Comparison of ENCODE assay signal across 20 cellular contexts in genomic region chr7:151498495-151498894, GRCh38. TPM values are rescaled to one million over a fixed set of nuclear protein-coding genes. Genes with fewer than 3 reads are reported as not detected.
DNase-seq lines count a peak whose midpoint lies in the region; ATAC-seq and TF ChIP-seq lines count a peak whose summit lies in the region.
"Had no signal": no experiment of that assay in that cellular context is flagged by ENCODE, and none has a peak within 500 bp of the region (broad histone marks: within the 10 kb centered on the region; RNA-seq: fewer than 3 reads in every experiment).

No MANE protein-coding gene starts in this region.

- in situ Hi-C loops in Caki2 (cut with HindIII; ENCODE audit: low pct_unique_long_range_greater_than_20kb, low sequenced_read_pairs), result no loop called here

- DNase-seq in Caki2 (ENCODE audit: low read depth) (peak; percentile 52), T-helper 17 cell (no peak), kidney tubule cell (ENCODE audit: low spot score) (peak; percentile 66), progenitor cell of endocrine pancreas (ENCODE audit: low spot score, unreplicated experiment) (no peak), ecto neural progenitor cell (ENCODE audit: low spot score) (no peak), aorta (no peak), NCI-H526 treated with DMSO at 0.1 percent for 48 hours (lab: John Stamatoyannopoulos, UW) (no peak)
- DNase-seq: CD8-positive, alpha-beta T cell; H7; NCI-H1417; NCI-H187 treated with DMSO at 0.1 percent for 48 hours; NCI-H2227 treated with DMSO at 0.1 percent for 48 hours; NCI-H510A treated with DMSO at 0.1 percent for 48 hours; NCI-H82; Peyer's patch; Right ventricle myocardium superior had no signal

- no peak overlapping the region for H3K4me3 ChIP-seq in aorta (ENCODE audit: low read length in 2 of 2)
- H3K4me3 ChIP-seq: BLaER1 treated with 17β-estradiol and CSF1 and Interleukin-3, amounts not matched to agents 10 nM and 100 nM; Peyer's patch; SK-N-MC had no signal

- H3K4me3 Mint-ChIP-seq in T-helper 17 cell, result no peak overlapping the region
- H3K4me3 Mint-ChIP-seq in progenitor cell of endocrine pancreas (ENCODE audit: low read depth), result no peak overlapping the region
- H3K4me3 Mint-ChIP-seq: CD8-positive, alpha-beta T cell had no signal

- ATAC-seq in T-helper 17 cell, result no peak
- no peak for ATAC-seq in GM19035 (IDR thresholded peaks at IDR 0.05; ENCODE audit: unreplicated experiment)
- ATAC-seq in aorta (ENCODE audit: low FRiP score), result no peak
- ATAC-seq: CD8-positive, alpha-beta T cell had no signal

- H3K9me3 Mint-ChIP-seq in progenitor cell of endocrine pancreas (ENCODE audit: low read depth), result no peaks in the 10 kb centered on the region
- H3K9me3 Mint-ChIP-seq: CD8-positive, alpha-beta T cell had no signal

- H3K27ac ChIP-seq in aorta (ENCODE audit: low read depth in 1 of 2, low read length in 2 of 2), result no peak overlapping the region
- H3K27ac ChIP-seq: BLaER1 treated with 17β-estradiol and CSF1 and Interleukin-3, amounts not matched to agents 10 nM and 100 nM; Peyer's patch; SK-N-MC had no signal

- intact Hi-C loops in aorta (cut with DNase I), result no loop called here

- WGBS in aorta, 2 donors, result 77 to 78% methylated on average over 5 of the region's 5 CpGs

- no peaks in the 10 kb centered on the region for H3K36me3 Mint-ChIP-seq in T-helper 17 cell (ENCODE audit: low read depth)
- H3K36me3 Mint-ChIP-seq in progenitor cell of endocrine pancreas (ENCODE audit: insufficient read depth), result peaks cover 3% of the 10 kb centered on the region

- H3K27me3 ChIP-seq in aorta (ENCODE audit: control insufficient read depth in 1 of 2, insufficient read depth in 2 of 2, low read length in 1 of 2), result no peaks in the 10 kb centered on the region
- H3K27me3 ChIP-seq: BLaER1 treated with 17β-estradiol and CSF1 and Interleukin-3, amounts not matched to agents 10 nM and 100 nM; Peyer's patch had no signal

- peaks cover 58% of the 10 kb centered on the region for H3K4me1 Mint-ChIP-seq in T-helper 17 cell
- H3K4me1 Mint-ChIP-seq in progenitor cell of endocrine pancreas (ENCODE audit: low read depth), result peaks cover 47% of the 10 kb centered on the region

- H3K27me3 Mint-ChIP-seq in T-helper 17 cell (no peaks in the 10 kb centered on the region), progenitor cell of endocrine pancreas (no peaks in the 10 kb centered on the region)

- H3K9me3 ChIP-seq in T-helper 17 cell (ENCODE audit: control insufficient read depth, low read length, poor library complexity, severe bottlenecking) (no peaks in the 10 kb centered on the region), aorta (ENCODE audit: control insufficient read depth, low read length) (no peaks in the 10 kb centered on the region)
- H3K9me3 ChIP-seq: Peyer's patch had no signal

- H3K4me1 ChIP-seq in aorta (ENCODE audit: control insufficient read depth in 1 of 2, insufficient read depth in 2 of 2, low read length in 2 of 2), result peaks cover 0 to 3% of the 10 kb centered on the region in 2 donors

- H3K27ac Mint-ChIP-seq in T-helper 17 cell, result peak overlapping the region; percentile 67
- H3K27ac Mint-ChIP-seq in progenitor cell of endocrine pancreas, result peak overlapping the region; percentile 9
- H3K27ac Mint-ChIP-seq: CD8-positive, alpha-beta T cell had no signal

- TF ChIP-seq CTCF in progenitor cell of endocrine pancreas (IDR thresholded peaks at IDR 0.05; ENCODE audit: unreplicated experiment), result no peak

- H3K36me3 ChIP-seq in aorta (ENCODE audit: control insufficient read depth in 1 of 2, insufficient read depth in 2 of 2, low read length in 1 of 2), result no peaks in the 10 kb centered on the region
- H3K36me3 ChIP-seq: Peyer's patch had no signal

RNA-seq across cellular contexts. Expression of gene RHEB, which starts 21.2 kb away (rescaled TPM):
- 133 and 154 TPM in 2 replicates for total RNA-seq in Caki2 (2014; rRNA removed; shearing (Covaris generic); ENCODE audit: low replicate concordance)
- total RNA-seq in T-helper 17 cell (10 to 100 TPM; 62.5 to 71.1 TPM), progenitor cell of endocrine pancreas (71.7 and 78.8 TPM in 2 replicates), aorta (100 to 1,000 TPM in 1 of 2 donors, 10 to 100 TPM in 1; 78.8 to 107 TPM)
- 100 to 1,000 TPM; 108 to 122 TPM for polyA plus RNA-seq in aorta

RNA-seq across cellular contexts. Expression of gene CRYGN, which starts 58.6 kb away (rescaled TPM):
- total RNA-seq in Caki2 (2014; rRNA removed; shearing (Covaris generic); ENCODE audit: low replicate concordance), result not detected in 2 replicates
- total RNA-seq in T-helper 17 cell (under 1 TPM in 1 of 2 donors, not detected in 1; 0.99 TPM), progenitor cell of endocrine pancreas (2.5 and 3.2 TPM in 2 replicates), aorta (1 to 10 TPM in 1 of 2 donors, under 1 TPM in 1; 0.84 to 1.7 TPM)
- 1 to 10 TPM in 1 of 2 donors, under 1 TPM in 1; 0.56 to 1.4 TPM for polyA plus RNA-seq in aorta
- total RNA-seq: CD8-positive, alpha-beta T cell; M059J; Peyer's patch had no signal

Comparison
In these comparisons a context has a peak if more than half of its experiments do, and no peak if none do; other contexts are left out.
1. DNase-seq: peak in Caki2 (single experiment) and kidney tubule cell (single experiment); none in T-helper 17 cell (0 of 3), progenitor cell of endocrine pancreas (single experiment), ecto neural progenitor cell (single experiment), aorta (0 of 2) and NCI-H526 treated with DMSO at 0.1 percent for 48 hours (single experiment).